In the genomic region with DNA sequence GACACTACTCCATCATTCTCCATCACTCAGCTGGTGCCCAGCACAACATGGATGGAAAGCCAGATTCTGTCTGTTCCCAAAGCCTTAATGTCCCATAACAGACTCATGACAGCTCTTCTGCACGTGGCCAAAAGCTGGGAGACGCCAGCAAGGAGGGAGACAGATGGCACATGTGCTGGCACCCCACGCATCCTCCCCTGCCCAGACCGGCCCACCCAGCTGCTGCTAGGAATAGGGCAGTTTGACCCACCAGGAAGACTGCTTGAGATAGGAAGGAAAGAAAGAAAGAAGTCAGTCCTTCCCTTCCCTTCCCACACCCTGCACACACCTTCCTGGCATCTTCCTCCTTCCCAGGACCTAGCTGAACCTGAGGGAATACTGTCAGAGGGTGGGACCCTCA, we compare ENCODE assay signal across 29 cellular contexts.
DNase-seq lines count a peak whose midpoint lies in the region; ATAC-seq and TF ChIP-seq lines count a peak whose summit lies in the region.
"Had no signal": no experiment of that assay in that cellular context is flagged by ENCODE, and none has a peak within 500 bp of the region (broad histone marks: within the 10 kb centered on the region; RNA-seq: fewer than 3 reads in every experiment).

No MANE protein-coding gene starts in this region.

- peak overlapping the region; percentile 42 for H3K27ac Mint-ChIP-seq in stimulated activated naive CD8-positive, alpha-beta T cell treated with anti-CD3 and anti-CD28 coated beads, Interleukin-15, Interleukin-2, amounts not matched to agents 100 ng/mL and 50 ng/mL, for 24 hours
- no peak overlapping the region for H3K27ac Mint-ChIP-seq in stimulated activated naive CD8-positive, alpha-beta T cell treated with anti-CD3 and anti-CD28 coated beads, Interleukin-15, amount 100 ng/mL, for 72 hours
- peak overlapping the region; percentile 68 for H3K27ac Mint-ChIP-seq in activated T-helper 17 cell treated with anti-CD3 and anti-CD28 coated beads, Interleukin-2, amount 50 U/mL, for 72 hours
- H3K27ac Mint-ChIP-seq in CD8-positive, alpha-beta memory T cell, result peak overlapping the region in 3 of 8 donors; percentile 61 to 91 (median 74)
- H3K27ac Mint-ChIP-seq in activated naive CD8-positive, alpha-beta T cell treated with anti-CD3 and anti-CD28 coated beads, Interleukin-2, amount 50 U/mL, for 24 hours, result no peak overlapping the region
- H3K27ac Mint-ChIP-seq: activated B cell treated with CpG ODN at 0.5 μM for 24 hours; activated naive CD4-positive, alpha-beta T cell treated with anti-CD3 and anti-CD28 coated beads for 36 hours had no signal

- H3K27me3 ChIP-seq in layer of hippocampus (ENCODE audit: control insufficient read depth, insufficient read depth, low read length), result no peaks in the 10 kb centered on the region
- no peaks in the 10 kb centered on the region for H3K27me3 ChIP-seq in CD8-positive, alpha-beta memory T cell (ENCODE audit: insufficient read depth, low read length, poor library complexity, severe bottlenecking)
- H3K27me3 ChIP-seq: adrenal gland, brain microvascular endothelial cell, ovary, SJCRH30, uterus had no signal

- no peak overlapping the region for H3K4me3 ChIP-seq in coronary artery
- H3K4me3 ChIP-seq in CD8-positive, alpha-beta memory T cell (ENCODE audit: low read length), result no peak overlapping the region
- H3K4me3 ChIP-seq: A549, adrenal gland, HAP-1, mucosa of descending colon, ovary, SJCRH30, skin epidermis, uterus had no signal

- POLR2A ChIA-PET in CD8-positive, alpha-beta memory T cell (lab: Charles Lee), result no interaction called here

- peaks cover 13% of the 10 kb centered on the region for H3K4me1 ChIP-seq in CD8-positive, alpha-beta memory T cell (ENCODE audit: insufficient read depth, low read length)
- H3K4me1 ChIP-seq: HAP-1, uterus had no signal

- peaks cover 44% of the 10 kb centered on the region for H3K4me1 Mint-ChIP-seq in stimulated activated naive CD8-positive, alpha-beta T cell treated with anti-CD3 and anti-CD28 coated beads, Interleukin-15, Interleukin-2, amounts not matched to agents 100 ng/mL and 50 ng/mL, for 24 hours (ENCODE audit: low read depth)
- H3K4me1 Mint-ChIP-seq in stimulated activated naive CD8-positive, alpha-beta T cell treated with anti-CD3 and anti-CD28 coated beads, Interleukin-15, amount 100 ng/mL, for 72 hours, result peaks cover 62% of the 10 kb centered on the region
- H3K4me1 Mint-ChIP-seq in activated T-helper 17 cell treated with anti-CD3 and anti-CD28 coated beads, Interleukin-2, amount 50 U/mL, for 72 hours, result peaks cover 41% of the 10 kb centered on the region
- peaks cover 63 to 90% (median 73%) of the 10 kb centered on the region in 3 donors for H3K4me1 Mint-ChIP-seq in CD8-positive, alpha-beta memory T cell
- peaks cover 61% of the 10 kb centered on the region for H3K4me1 Mint-ChIP-seq in activated naive CD8-positive, alpha-beta T cell treated with anti-CD3 and anti-CD28 coated beads, Interleukin-2, amount 50 U/mL, for 24 hours

- H3K9me3 ChIP-seq in CD8-positive, alpha-beta memory T cell (ENCODE audit: low read length), result no peaks in the 10 kb centered on the region
- H3K9me3 ChIP-seq: A549, adrenal gland, HAP-1, mucosa of descending colon, ovary, SJCRH30, uterus had no signal

- no peak for ATAC-seq in stimulated activated naive CD8-positive, alpha-beta T cell treated with anti-CD3 and anti-CD28 coated beads, Interleukin-15, amount 100 ng/mL, for 72 hours
- ATAC-seq in activated T-helper 17 cell treated with anti-CD3 and anti-CD28 coated beads, Interleukin-2, amount 50 U/mL, for 72 hours (replicated peaks), result no peak
- no peak for ATAC-seq in activated naive CD8-positive, alpha-beta T cell treated with anti-CD3 and anti-CD28 coated beads, Interleukin-2, amount 50 U/mL, for 24 hours
- ATAC-seq: A549; activated CD8-positive, alpha-beta memory T cell treated with anti-CD3 and anti-CD28 coated beads, Interleukin-2, amount 10 ng/mL, durations not matched to agents 7 days and 5 days; left colon; mucosa of descending colon had no signal

- no peaks in the 10 kb centered on the region for H3K9me3 Mint-ChIP-seq in stimulated activated naive CD8-positive, alpha-beta T cell treated with anti-CD3 and anti-CD28 coated beads, Interleukin-15, Interleukin-2, amounts not matched to agents 100 ng/mL and 50 ng/mL, for 24 hours
- no peaks in the 10 kb centered on the region for H3K9me3 Mint-ChIP-seq in stimulated activated naive CD8-positive, alpha-beta T cell treated with anti-CD3 and anti-CD28 coated beads, Interleukin-15, amount 100 ng/mL, for 72 hours
- H3K9me3 Mint-ChIP-seq in activated T-helper 17 cell treated with anti-CD3 and anti-CD28 coated beads, Interleukin-2, amount 50 U/mL, for 72 hours, result no peaks in the 10 kb centered on the region
- H3K9me3 Mint-ChIP-seq in CD8-positive, alpha-beta memory T cell, result no peaks in the 10 kb centered on the region
- H3K9me3 Mint-ChIP-seq in activated naive CD8-positive, alpha-beta T cell treated with anti-CD3 and anti-CD28 coated beads, Interleukin-2, amount 50 U/mL, for 24 hours, result no peaks in the 10 kb centered on the region
- H3K9me3 Mint-ChIP-seq: activated B cell treated with CpG ODN at 0.5 μM for 24 hours; activated naive CD4-positive, alpha-beta T cell treated with anti-CD3 and anti-CD28 coated beads for 36 hours; nephron progenitor cell had no signal

- H3K36me3 Mint-ChIP-seq in stimulated activated naive CD8-positive, alpha-beta T cell treated with anti-CD3 and anti-CD28 coated beads, Interleukin-15, Interleukin-2, amounts not matched to agents 100 ng/mL and 50 ng/mL, for 24 hours (ENCODE audit: low read depth), result peaks cover 71% of the 10 kb centered on the region
- peaks cover 97% of the 10 kb centered on the region for H3K36me3 Mint-ChIP-seq in activated T-helper 17 cell treated with anti-CD3 and anti-CD28 coated beads, Interleukin-2, amount 50 U/mL, for 72 hours (ENCODE audit: low read depth)
- peaks cover 9 to 88% (median 34%) of the 10 kb centered on the region in 3 donors for H3K36me3 Mint-ChIP-seq in CD8-positive, alpha-beta memory T cell
- peaks cover 50% of the 10 kb centered on the region for H3K36me3 Mint-ChIP-seq in activated naive CD8-positive, alpha-beta T cell treated with anti-CD3 and anti-CD28 coated beads, Interleukin-2, amount 50 U/mL, for 24 hours (ENCODE audit: low read depth)

- CTCF ChIA-PET in CD8-positive, alpha-beta memory T cell (lab: Charles Lee), result no interaction called here

- peaks cover 29% of the 10 kb centered on the region for H3K36me3 ChIP-seq in CD8-positive, alpha-beta memory T cell (ENCODE audit: insufficient read depth, low read length)
- H3K36me3 ChIP-seq: adrenal gland, brain microvascular endothelial cell, HAP-1, ovary, uterus had no signal

- no peak for TF ChIP-seq CTCF in coronary artery (IDR thresholded peaks at IDR 0.05)

- DNase-seq in stimulated activated naive CD8-positive, alpha-beta T cell treated with anti-CD3 and anti-CD28 coated beads, Interleukin-15, amount 100 ng/mL, for 72 hours, result no peak
- DNase-seq in DMS114 treated with DMSO at 0.1 percent for 48 hours (lab: John Stamatoyannopoulos, UW; ENCODE audit: unreplicated experiment) (no peak), coronary artery (ENCODE audit: low spot score) (no peak)
- DNase-seq in CD8-positive, alpha-beta memory T cell, result no peak
- DNase-seq in activated naive CD8-positive, alpha-beta T cell treated with anti-CD3 and anti-CD28 coated beads, Interleukin-2, amount 50 U/mL, for 24 hours, result no peak
- DNase-seq: activated B cell treated with CpG ODN at 0.5 μM for 24 hours; activated CD8-positive, alpha-beta memory T cell treated with anti-CD3 and anti-CD28 coated beads, Interleukin-2, amount 10 ng/mL, durations not matched to agents 7 days and 5 days; activated naive CD4-positive, alpha-beta T cell treated with anti-CD3 and anti-CD28 coated beads for 36 hours; activated T-cell treated with anti-CD3 and anti-CD28 coated beads, Interleukin-2, amount 50 U/mL, for 48 hours; brain microvascular endothelial cell; effector CD4-positive, alpha-beta T cell; Karpas-422; left colon; mucosa of descending colon; NCI-H1417; NCI-H2081; nephron progenitor cell; ovary; SJCRH30; stimulated activated naive CD4-positive, alpha-beta T cell treated with Interleukin-2 at 50 U/mL for 16 hours; uterus had no signal

- no peaks in the 10 kb centered on the region for H3K27me3 Mint-ChIP-seq in stimulated activated naive CD8-positive, alpha-beta T cell treated with anti-CD3 and anti-CD28 coated beads, Interleukin-15, Interleukin-2, amounts not matched to agents 100 ng/mL and 50 ng/mL, for 24 hours
- no peaks in the 10 kb centered on the region for H3K27me3 Mint-ChIP-seq in stimulated activated naive CD8-positive, alpha-beta T cell treated with anti-CD3 and anti-CD28 coated beads, Interleukin-15, amount 100 ng/mL, for 72 hours
- H3K27me3 Mint-ChIP-seq in activated T-helper 17 cell treated with anti-CD3 and anti-CD28 coated beads, Interleukin-2, amount 50 U/mL, for 72 hours, result no peaks in the 10 kb centered on the region
- no peaks in the 10 kb centered on the region for H3K27me3 Mint-ChIP-seq in CD8-positive, alpha-beta memory T cell
- no peaks in the 10 kb centered on the region for H3K27me3 Mint-ChIP-seq in activated naive CD8-positive, alpha-beta T cell treated with anti-CD3 and anti-CD28 coated beads, Interleukin-2, amount 50 U/mL, for 24 hours
- H3K27me3 Mint-ChIP-seq: activated B cell treated with CpG ODN at 0.5 μM for 24 hours; activated CD8-positive, alpha-beta memory T cell treated with anti-CD3 and anti-CD28 coated beads, Interleukin-2, amount 10 ng/mL, durations not matched to agents 7 days and 5 days had no signal

- H3K27ac ChIP-seq in layer of hippocampus (ENCODE audit: low read depth, low read length), result peak overlapping the region; percentile 98
- no peak overlapping the region for H3K27ac ChIP-seq in coronary artery
- H3K27ac ChIP-seq in CD8-positive, alpha-beta memory T cell (ENCODE audit: low read depth, low read length), result no peak overlapping the region
- H3K27ac ChIP-seq: A549, adrenal gland, brain microvascular endothelial cell, epithelial cell of prostate, ovary, SJCRH30, skin epidermis, uterus had no signal

- H3K4me3 Mint-ChIP-seq in stimulated activated naive CD8-positive, alpha-beta T cell treated with anti-CD3 and anti-CD28 coated beads, Interleukin-15, Interleukin-2, amounts not matched to agents 100 ng/mL and 50 ng/mL, for 24 hours, result no peak overlapping the region
- no peak overlapping the region for H3K4me3 Mint-ChIP-seq in stimulated activated naive CD8-positive, alpha-beta T cell treated with anti-CD3 and anti-CD28 coated beads, Interleukin-15, amount 100 ng/mL, for 72 hours
- no peak overlapping the region for H3K4me3 Mint-ChIP-seq in activated T-helper 17 cell treated with anti-CD3 and anti-CD28 coated beads, Interleukin-2, amount 50 U/mL, for 72 hours
- no peak overlapping the region for H3K4me3 Mint-ChIP-seq in CD8-positive, alpha-beta memory T cell
- H3K4me3 Mint-ChIP-seq in activated naive CD8-positive, alpha-beta T cell treated with anti-CD3 and anti-CD28 coated beads, Interleukin-2, amount 50 U/mL, for 24 hours, result no peak overlapping the region
- H3K4me3 Mint-ChIP-seq: activated B cell treated with CpG ODN at 0.5 μM for 24 hours; activated CD8-positive, alpha-beta memory T cell treated with anti-CD3 and anti-CD28 coated beads, Interleukin-2, amount 10 ng/mL, durations not matched to agents 7 days and 5 days; activated naive CD4-positive, alpha-beta T cell treated with anti-CD3 and anti-CD28 coated beads for 36 hours; nephron progenitor cell had no signal

Comparison
In these comparisons a context has a peak if more than half of its experiments do, and no peak if none do; other contexts are left out.
1. H3K27ac Mint-ChIP-seq: peak in stimulated activated naive CD8-positive, alpha-beta T cell treated with anti-CD3 and anti-CD28 coated beads, Interleukin-15, Interleukin-2, amounts not matched to agents 100 ng/mL and 50 ng/mL, for 24 hours (single experiment) and activated T-helper 17 cell treated with anti-CD3 and anti-CD28 coated beads, Interleukin-2, amount 50 U/mL, for 72 hours (single experiment); none in stimulated activated naive CD8-positive, alpha-beta T cell treated with anti-CD3 and anti-CD28 coated beads, Interleukin-15, amount 100 ng/mL, for 72 hours (0 of 2) and activated naive CD8-positive, alpha-beta T cell treated with anti-CD3 and anti-CD28 coated beads, Interleukin-2, amount 50 U/mL, for 24 hours (single experiment).